Comparison of ENCODE assay signal across 1 cellular context in the genomic region with DNA sequence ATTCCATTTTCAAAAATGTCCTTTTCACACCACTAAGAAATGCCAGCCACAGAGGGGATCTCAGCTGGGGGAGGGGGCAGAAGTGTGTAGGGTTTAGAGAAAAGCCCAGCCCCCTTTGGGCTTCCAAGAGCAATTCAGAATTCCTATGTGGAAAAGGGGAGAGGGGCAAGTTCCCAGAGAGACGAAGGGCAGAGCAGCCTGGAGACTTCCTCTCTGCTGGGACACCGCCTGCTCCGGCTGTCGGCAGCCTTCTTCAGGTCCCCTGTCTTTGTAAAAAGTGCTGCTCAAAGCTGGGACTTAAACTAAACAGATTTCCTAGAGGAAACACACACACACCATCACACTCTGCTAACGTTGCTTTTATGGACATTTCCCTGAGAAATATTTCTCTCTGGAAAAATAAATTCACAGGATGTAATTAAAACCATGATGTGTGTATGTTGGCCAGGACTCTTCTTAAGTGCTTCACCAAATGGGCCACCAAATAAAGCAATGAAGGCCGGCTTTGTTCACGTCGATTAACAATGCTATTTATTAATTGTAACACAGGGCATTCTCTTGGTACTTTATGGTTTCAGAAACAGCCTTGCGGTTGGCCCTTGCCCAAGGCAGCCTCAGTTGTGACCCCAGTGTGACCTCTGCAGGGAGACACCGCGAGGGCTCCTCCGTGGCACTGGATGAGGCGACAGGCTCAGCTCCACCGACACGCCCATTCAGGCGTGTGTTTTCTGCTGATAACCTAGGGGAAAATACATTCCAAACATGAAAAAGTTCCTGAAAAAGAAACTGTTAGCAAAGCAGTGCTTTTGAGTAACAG.
TF ChIP-seq lines count a peak whose summit lies in the region.

No MANE protein-coding gene starts in this region.

TF ChIP-seq in K562, 482 proteins besides CTCF, POLR2A, EP300 and RAD21 (continued from another document and continues in another):
- no peak for TF ChIP-seq ZNF263 (CRISPR knock-in tag; IDR thresholded peaks at IDR 0.05; ENCODE audit: borderline replicate concordance)
- TF ChIP-seq, protein P1, sequence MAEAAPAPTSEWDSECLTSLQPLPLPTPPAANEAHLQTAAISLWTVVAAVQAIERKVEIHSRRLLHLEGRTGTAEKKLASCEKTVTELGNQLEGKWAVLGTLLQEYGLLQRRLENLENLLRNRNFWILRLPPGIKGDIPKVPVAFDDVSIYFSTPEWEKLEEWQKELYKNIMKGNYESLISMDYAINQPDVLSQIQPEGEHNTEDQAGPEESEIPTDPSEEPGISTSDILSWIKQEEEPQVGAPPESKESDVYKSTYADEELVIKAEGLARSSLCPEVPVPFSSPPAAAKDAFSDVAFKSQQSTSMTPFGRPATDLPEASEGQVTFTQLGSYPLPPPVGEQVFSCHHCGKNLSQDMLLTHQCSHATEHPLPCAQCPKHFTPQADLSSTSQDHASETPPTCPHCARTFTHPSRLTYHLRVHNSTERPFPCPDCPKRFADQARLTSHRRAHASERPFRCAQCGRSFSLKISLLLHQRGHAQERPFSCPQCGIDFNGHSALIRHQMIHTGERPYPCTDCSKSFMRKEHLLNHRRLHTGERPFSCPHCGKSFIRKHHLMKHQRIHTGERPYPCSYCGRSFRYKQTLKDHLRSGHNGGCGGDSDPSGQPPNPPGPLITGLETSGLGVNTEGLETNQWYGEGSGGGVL (CRISPR knock-in tag; IDR thresholded peaks at IDR 0.05): no peak
- 0 out of 2 replicates have a peak, but pooled peaks have one; percentile 42 for TF ChIP-seq NCOA6 (IDR thresholded peaks at IDR 0.05)
- TF ChIP-seq MEF2D (tag; conservative IDR thresholded peaks at IDR 0.05; ENCODE audit: low read depth): no peak
- TF ChIP-seq ZNF217 (CRISPR knock-in tag; IDR thresholded peaks at IDR 0.05): no peak
- no peak for TF ChIP-seq CREBBP (IDR thresholded peaks at IDR 0.05; ENCODE audit: low read depth, low read length)
- TF ChIP-seq CCAR2 (IDR thresholded peaks at IDR 0.05; ENCODE audit: low read depth, low read length): no peak
- TF ChIP-seq, protein P2, sequence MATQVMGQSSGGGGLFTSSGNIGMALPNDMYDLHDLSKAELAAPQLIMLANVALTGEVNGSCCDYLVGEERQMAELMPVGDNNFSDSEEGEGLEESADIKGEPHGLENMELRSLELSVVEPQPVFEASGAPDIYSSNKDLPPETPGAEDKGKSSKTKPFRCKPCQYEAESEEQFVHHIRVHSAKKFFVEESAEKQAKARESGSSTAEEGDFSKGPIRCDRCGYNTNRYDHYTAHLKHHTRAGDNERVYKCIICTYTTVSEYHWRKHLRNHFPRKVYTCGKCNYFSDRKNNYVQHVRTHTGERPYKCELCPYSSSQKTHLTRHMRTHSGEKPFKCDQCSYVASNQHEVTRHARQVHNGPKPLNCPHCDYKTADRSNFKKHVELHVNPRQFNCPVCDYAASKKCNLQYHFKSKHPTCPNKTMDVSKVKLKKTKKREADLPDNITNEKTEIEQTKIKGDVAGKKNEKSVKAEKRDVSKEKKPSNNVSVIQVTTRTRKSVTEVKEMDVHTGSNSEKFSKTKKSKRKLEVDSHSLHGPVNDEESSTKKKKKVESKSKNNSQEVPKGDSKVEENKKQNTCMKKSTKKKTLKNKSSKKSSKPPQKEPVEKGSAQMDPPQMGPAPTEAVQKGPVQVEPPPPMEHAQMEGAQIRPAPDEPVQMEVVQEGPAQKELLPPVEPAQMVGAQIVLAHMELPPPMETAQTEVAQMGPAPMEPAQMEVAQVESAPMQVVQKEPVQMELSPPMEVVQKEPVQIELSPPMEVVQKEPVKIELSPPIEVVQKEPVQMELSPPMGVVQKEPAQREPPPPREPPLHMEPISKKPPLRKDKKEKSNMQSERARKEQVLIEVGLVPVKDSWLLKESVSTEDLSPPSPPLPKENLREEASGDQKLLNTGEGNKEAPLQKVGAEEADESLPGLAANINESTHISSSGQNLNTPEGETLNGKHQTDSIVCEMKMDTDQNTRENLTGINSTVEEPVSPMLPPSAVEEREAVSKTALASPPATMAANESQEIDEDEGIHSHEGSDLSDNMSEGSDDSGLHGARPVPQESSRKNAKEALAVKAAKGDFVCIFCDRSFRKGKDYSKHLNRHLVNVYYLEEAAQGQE (CRISPR knock-in tag; IDR thresholded peaks at IDR 0.05; ENCODE audit: low read depth): no peak
- no peak for TF ChIP-seq MED1 (CRISPR knock-in tag; IDR thresholded peaks at IDR 0.05; ENCODE audit: borderline replicate concordance)
- TF ChIP-seq NCOA4 (IDR thresholded peaks at IDR 0.05; ENCODE audit: partially characterized antibody): no peak
- no peak for TF ChIP-seq ZSCAN29 (IDR thresholded peaks at IDR 0.05)
- no peak; the same call in 1 of the 2 replicates for TF ChIP-seq HDAC2 (IDR thresholded peaks at IDR 0.05)
- TF ChIP-seq GTF2E2 (tag; IDR thresholded peaks at IDR 0.05): no peak
- no peak for TF ChIP-seq DMBX1 (CRISPR knock-in tag; IDR thresholded peaks at IDR 0.05; ENCODE audit: borderline replicate concordance)
- TF ChIP-seq NCOA1 (IDR thresholded peaks at IDR 0.05; ENCODE audit: low read depth): no peak
- TF ChIP-seq, protein P3, sequence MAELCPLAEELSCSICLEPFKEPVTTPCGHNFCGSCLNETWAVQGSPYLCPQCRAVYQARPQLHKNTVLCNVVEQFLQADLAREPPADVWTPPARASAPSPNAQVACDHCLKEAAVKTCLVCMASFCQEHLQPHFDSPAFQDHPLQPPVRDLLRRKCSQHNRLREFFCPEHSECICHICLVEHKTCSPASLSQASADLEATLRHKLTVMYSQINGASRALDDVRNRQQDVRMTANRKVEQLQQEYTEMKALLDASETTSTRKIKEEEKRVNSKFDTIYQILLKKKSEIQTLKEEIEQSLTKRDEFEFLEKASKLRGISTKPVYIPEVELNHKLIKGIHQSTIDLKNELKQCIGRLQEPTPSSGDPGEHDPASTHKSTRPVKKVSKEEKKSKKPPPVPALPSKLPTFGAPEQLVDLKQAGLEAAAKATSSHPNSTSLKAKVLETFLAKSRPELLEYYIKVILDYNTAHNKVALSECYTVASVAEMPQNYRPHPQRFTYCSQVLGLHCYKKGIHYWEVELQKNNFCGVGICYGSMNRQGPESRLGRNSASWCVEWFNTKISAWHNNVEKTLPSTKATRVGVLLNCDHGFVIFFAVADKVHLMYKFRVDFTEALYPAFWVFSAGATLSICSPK (IDR thresholded peaks at IDR 0.05; ENCODE audit: borderline replicate concordance): no peak
- no peak for TF ChIP-seq ZNF324 (CRISPR knock-in tag; IDR thresholded peaks at IDR 0.05)
- no peak for TF ChIP-seq NR2F6 (CRISPR knock-in tag; IDR thresholded peaks at IDR 0.05)
- no peak for TF ChIP-seq FOXJ3 (CRISPR knock-in tag; IDR thresholded peaks at IDR 0.05)
- TF ChIP-seq SMAD4 (CRISPR knock-in tag; conservative IDR thresholded peaks at IDR 0.05): no peak; the same call in 1 of the 2 replicates
- no peak for TF ChIP-seq STAG1 (CRISPR knock-in tag; IDR thresholded peaks at IDR 0.05; ENCODE audit: borderline replicate concordance)
- TF ChIP-seq, protein P4, sequence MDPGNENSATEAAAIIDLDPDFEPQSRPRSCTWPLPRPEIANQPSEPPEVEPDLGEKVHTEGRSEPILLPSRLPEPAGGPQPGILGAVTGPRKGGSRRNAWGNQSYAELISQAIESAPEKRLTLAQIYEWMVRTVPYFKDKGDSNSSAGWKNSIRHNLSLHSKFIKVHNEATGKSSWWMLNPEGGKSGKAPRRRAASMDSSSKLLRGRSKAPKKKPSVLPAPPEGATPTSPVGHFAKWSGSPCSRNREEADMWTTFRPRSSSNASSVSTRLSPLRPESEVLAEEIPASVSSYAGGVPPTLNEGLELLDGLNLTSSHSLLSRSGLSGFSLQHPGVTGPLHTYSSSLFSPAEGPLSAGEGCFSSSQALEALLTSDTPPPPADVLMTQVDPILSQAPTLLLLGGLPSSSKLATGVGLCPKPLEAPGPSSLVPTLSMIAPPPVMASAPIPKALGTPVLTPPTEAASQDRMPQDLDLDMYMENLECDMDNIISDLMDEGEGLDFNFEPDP (CRISPR knock-in tag; IDR thresholded peaks at IDR 0.05): no peak
- TF ChIP-seq SAFB2 (IDR thresholded peaks at IDR 0.05; ENCODE audit: borderline replicate concordance, low read depth, low read length, severe bottlenecking): no peak
- TF ChIP-seq EP400 (IDR thresholded peaks at IDR 0.05): peak; percentile 38
- no peak for TF ChIP-seq CBX5 (IDR thresholded peaks at IDR 0.05; ENCODE audit: borderline replicate concordance, low read depth)
- TF ChIP-seq MAFK (IDR thresholded peaks at IDR 0.05; ENCODE audit: low read length): no peak
- TF ChIP-seq ILF3 (IDR thresholded peaks at IDR 0.05; ENCODE audit: borderline replicate concordance): no peak
- TF ChIP-seq, protein P5, sequence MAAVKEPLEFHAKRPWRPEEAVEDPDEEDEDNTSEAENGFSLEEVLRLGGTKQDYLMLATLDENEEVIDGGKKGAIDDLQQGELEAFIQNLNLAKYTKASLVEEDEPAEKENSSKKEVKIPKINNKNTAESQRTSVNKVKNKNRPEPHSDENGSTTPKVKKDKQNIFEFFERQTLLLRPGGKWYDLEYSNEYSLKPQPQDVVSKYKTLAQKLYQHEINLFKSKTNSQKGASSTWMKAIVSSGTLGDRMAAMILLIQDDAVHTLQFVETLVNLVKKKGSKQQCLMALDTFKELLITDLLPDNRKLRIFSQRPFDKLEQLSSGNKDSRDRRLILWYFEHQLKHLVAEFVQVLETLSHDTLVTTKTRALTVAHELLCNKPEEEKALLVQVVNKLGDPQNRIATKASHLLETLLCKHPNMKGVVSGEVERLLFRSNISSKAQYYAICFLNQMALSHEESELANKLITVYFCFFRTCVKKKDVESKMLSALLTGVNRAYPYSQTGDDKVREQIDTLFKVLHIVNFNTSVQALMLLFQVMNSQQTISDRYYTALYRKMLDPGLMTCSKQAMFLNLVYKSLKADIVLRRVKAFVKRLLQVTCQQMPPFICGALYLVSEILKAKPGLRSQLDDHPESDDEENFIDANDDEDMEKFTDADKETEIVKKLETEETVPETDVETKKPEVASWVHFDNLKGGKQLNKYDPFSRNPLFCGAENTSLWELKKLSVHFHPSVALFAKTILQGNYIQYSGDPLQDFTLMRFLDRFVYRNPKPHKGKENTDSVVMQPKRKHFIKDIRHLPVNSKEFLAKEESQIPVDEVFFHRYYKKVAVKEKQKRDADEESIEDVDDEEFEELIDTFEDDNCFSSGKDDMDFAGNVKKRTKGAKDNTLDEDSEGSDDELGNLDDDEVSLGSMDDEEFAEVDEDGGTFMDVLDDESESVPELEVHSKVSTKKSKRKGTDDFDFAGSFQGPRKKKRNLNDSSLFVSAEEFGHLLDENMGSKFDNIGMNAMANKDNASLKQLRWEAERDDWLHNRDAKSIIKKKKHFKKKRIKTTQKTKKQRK (IDR thresholded peaks at IDR 0.05; ENCODE audit: borderline replicate concordance, low read depth, low read length): no peak
- TF ChIP-seq, protein P6, sequence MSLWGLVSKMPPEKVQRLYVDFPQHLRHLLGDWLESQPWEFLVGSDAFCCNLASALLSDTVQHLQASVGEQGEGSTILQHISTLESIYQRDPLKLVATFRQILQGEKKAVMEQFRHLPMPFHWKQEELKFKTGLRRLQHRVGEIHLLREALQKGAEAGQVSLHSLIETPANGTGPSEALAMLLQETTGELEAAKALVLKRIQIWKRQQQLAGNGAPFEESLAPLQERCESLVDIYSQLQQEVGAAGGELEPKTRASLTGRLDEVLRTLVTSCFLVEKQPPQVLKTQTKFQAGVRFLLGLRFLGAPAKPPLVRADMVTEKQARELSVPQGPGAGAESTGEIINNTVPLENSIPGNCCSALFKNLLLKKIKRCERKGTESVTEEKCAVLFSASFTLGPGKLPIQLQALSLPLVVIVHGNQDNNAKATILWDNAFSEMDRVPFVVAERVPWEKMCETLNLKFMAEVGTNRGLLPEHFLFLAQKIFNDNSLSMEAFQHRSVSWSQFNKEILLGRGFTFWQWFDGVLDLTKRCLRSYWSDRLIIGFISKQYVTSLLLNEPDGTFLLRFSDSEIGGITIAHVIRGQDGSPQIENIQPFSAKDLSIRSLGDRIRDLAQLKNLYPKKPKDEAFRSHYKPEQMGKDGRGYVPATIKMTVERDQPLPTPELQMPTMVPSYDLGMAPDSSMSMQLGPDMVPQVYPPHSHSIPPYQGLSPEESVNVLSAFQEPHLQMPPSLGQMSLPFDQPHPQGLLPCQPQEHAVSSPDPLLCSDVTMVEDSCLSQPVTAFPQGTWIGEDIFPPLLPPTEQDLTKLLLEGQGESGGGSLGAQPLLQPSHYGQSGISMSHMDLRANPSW (CRISPR knock-in tag; IDR thresholded peaks at IDR 0.05): no peak
- peak; percentile 85 for TF ChIP-seq NFIC (IDR thresholded peaks at IDR 0.05)
- TF ChIP-seq, protein P7, sequence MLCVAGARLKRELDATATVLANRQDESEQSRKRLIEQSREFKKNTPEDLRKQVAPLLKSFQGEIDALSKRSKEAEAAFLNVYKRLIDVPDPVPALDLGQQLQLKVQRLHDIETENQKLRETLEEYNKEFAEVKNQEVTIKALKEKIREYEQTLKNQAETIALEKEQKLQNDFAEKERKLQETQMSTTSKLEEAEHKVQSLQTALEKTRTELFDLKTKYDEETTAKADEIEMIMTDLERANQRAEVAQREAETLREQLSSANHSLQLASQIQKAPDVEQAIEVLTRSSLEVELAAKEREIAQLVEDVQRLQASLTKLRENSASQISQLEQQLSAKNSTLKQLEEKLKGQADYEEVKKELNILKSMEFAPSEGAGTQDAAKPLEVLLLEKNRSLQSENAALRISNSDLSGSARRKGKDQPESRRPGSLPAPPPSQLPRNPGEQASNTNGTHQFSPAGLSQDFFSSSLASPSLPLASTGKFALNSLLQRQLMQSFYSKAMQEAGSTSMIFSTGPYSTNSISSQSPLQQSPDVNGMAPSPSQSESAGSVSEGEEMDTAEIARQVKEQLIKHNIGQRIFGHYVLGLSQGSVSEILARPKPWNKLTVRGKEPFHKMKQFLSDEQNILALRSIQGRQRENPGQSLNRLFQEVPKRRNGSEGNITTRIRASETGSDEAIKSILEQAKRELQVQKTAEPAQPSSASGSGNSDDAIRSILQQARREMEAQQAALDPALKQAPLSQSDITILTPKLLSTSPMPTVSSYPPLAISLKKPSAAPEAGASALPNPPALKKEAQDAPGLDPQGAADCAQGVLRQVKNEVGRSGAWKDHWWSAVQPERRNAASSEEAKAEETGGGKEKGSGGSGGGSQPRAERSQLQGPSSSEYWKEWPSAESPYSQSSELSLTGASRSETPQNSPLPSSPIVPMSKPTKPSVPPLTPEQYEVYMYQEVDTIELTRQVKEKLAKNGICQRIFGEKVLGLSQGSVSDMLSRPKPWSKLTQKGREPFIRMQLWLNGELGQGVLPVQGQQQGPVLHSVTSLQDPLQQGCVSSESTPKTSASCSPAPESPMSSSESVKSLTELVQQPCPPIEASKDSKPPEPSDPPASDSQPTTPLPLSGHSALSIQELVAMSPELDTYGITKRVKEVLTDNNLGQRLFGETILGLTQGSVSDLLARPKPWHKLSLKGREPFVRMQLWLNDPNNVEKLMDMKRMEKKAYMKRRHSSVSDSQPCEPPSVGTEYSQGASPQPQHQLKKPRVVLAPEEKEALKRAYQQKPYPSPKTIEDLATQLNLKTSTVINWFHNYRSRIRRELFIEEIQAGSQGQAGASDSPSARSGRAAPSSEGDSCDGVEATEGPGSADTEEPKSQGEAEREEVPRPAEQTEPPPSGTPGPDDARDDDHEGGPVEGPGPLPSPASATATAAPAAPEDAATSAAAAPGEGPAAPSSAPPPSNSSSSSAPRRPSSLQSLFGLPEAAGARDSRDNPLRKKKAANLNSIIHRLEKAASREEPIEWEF (CRISPR knock-in tag; IDR thresholded peaks at IDR 0.05): no peak
- no peak for TF ChIP-seq ZNF239 (CRISPR knock-in tag; IDR thresholded peaks at IDR 0.05)
- no peak for TF ChIP-seq TEAD1 (CRISPR knock-in tag; IDR thresholded peaks at IDR 0.05)
- TF ChIP-seq ZFPM2 (CRISPR knock-in tag; IDR thresholded peaks at IDR 0.05): no peak
- TF ChIP-seq, protein P8, sequence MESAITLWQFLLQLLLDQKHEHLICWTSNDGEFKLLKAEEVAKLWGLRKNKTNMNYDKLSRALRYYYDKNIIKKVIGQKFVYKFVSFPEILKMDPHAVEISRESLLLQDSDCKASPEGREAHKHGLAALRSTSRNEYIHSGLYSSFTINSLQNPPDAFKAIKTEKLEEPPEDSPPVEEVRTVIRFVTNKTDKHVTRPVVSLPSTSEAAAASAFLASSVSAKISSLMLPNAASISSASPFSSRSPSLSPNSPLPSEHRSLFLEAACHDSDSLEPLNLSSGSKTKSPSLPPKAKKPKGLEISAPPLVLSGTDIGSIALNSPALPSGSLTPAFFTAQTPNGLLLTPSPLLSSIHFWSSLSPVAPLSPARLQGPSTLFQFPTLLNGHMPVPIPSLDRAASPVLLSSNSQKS (CRISPR knock-in tag; IDR thresholded peaks at IDR 0.05): no peak
